Comparison of ENCODE assay signal across 8 cellular contexts in the genomic region with DNA sequence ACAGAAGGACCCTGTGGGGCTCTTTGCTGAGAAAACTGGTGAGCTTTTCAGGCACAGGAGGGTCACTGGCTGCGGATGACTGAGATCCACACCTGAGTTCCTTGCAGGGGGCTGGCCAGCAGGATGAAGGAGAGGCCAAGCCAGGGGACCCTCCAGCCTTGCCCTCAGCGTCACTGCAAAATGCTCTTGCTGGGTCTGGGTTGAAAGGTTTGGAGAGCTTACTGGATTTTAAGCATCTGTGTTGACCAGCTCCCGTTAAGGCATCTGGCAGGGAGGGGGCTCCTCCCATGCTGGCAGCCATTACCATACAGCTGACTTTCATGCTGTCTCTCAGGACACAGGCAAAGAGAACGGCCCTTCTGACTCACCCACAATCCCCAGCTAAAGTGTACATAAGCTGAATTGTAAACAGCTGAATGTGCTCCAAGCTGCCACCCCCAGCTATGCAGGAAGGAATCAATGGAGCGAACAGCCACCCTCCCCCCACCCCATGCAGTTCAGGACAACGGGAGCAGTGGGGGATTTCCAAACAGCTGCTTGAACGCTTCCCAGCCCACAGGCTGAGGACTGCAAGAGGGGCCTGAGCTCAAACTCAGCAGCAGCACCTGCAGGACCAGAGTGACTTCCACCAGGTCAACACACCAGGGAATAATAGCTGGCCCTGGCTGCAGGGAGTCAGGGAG. TPM values are rescaled to one million over a fixed set of nuclear protein-coding genes. Genes with fewer than 3 reads are reported as not detected.
DNase-seq lines count a peak whose midpoint lies in the region; ATAC-seq and TF ChIP-seq lines count a peak whose summit lies in the region.

No MANE protein-coding gene starts in this region.

- no peak for TF ChIP-seq CTCF in cardiac fibroblast (IDR thresholded peaks at IDR 0.05; ENCODE audit: low read depth, low read length)

- DNase-seq in G401 (ENCODE audit: low spot score) (peak; percentile 31), NCI-H345 (lab: John Stamatoyannopoulos, UW) (peak; percentile 98), cardiac fibroblast (ENCODE audit: low read depth in 2 of 2) (peak; percentile 98 to 99), kidney tubule cell (ENCODE audit: low spot score) (peak; percentile 98), superior temporal gyrus (ENCODE audit: extremely low spot score) (peak; percentile 85), SK-N-DZ (ENCODE audit: low spot score) (no peak)

- no peak for ATAC-seq in GM18519 (IDR thresholded peaks at IDR 0.05; ENCODE audit: low FRiP score, unreplicated experiment)
- no peak for ATAC-seq in GM18502 (IDR thresholded peaks at IDR 0.05; ENCODE audit: poor library complexity, unreplicated experiment)

- in situ Hi-C loops in G401 (cut with HindIII; ENCODE audit: low sequenced_read_pairs): no loop called here

- peak overlapping the region in 1 of 2 donors; percentile 11 for H3K4me3 ChIP-seq in cardiac fibroblast (replicated peaks in 1 of 2; ENCODE audit: low read depth in 2 of 2, low read length in 2 of 2)

RNA-seq across cellular contexts. Expression of gene A3GALT2, which starts 21.3 kb away (rescaled TPM):
- total RNA-seq in G401 (2014; rRNA removed; shearing (Covaris generic)): not detected in 2 replicates
- not detected in 2 replicates for polyA plus RNA-seq in SK-N-DZ (2014; cell fraction: cytosol; rRNA removed)
- polyA plus RNA-seq in SK-N-DZ (2014; cell fraction: nucleus; rRNA removed): not detected in 2 replicates
